In the genomic region with DNA sequence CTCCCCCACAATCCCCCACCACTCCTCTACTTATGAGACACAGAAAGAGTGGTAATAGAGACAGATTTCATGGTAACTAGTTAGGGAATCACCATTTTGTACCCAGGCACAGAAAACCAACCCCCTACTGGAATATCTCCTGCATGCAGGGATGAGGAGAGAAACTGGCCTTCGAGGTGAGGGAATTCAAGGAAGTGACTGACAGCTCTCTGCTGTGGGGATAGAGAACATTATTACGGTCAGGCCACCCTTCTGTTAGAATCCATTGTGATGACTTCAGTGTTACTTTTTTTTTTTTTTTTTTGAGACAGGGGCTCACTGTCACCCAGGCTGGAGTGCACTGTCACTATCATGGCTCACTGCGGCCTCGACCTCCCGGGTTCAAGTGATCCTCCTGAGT, we compare ENCODE assay signal across 1 cellular context.
TF ChIP-seq lines count a peak whose summit lies in the region.

No MANE protein-coding gene starts in this region.

TF ChIP-seq in HepG2, 621 proteins besides CTCF, POLR2A, EP300 and RAD21:
- TF ChIP-seq ZNF280D (CRISPR knock-in tag; IDR thresholded peaks at IDR 0.05) (no peak), ZNF280B (CRISPR knock-in tag; IDR thresholded peaks at IDR 0.05; ENCODE audit: borderline replicate concordance) (no peak), ZNF674 (CRISPR knock-in tag; IDR thresholded peaks at IDR 0.05; ENCODE audit: low read depth) (no peak), NONO (IDR thresholded peaks at IDR 0.05) (no peak), NONO (CRISPR knock-in tag; conservative IDR thresholded peaks at IDR 0.05) (no peak), ZNF503 (CRISPR knock-in tag; IDR thresholded peaks at IDR 0.05) (no peak), HOXA7 (CRISPR knock-in tag; IDR thresholded peaks at IDR 0.05) (no peak), ZNF235 (CRISPR knock-in tag; IDR thresholded peaks at IDR 0.05; ENCODE audit: borderline replicate concordance) (no peak), ZNF878 (CRISPR knock-in tag; IDR thresholded peaks at IDR 0.05) (no peak)
- TF ChIP-seq, protein P1, sequence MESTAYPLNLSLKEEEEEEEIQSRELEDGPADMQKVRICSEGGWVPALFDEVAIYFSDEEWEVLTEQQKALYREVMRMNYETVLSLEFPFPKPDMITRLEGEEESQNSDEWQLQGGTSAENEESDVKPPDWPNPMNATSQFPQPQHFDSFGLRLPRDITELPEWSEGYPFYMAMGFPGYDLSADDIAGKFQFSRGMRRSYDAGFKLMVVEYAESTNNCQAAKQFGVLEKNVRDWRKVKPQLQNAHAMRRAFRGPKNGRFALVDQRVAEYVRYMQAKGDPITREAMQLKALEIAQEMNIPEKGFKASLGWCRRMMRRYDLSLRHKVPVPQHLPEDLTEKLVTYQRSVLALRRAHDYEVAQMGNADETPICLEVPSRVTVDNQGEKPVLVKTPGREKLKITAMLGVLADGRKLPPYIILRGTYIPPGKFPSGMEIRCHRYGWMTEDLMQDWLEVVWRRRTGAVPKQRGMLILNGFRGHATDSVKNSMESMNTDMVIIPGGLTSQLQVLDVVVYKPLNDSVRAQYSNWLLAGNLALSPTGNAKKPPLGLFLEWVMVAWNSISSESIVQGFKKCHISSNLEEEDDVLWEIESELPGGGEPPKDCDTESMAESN (CRISPR knock-in tag; conservative IDR thresholded peaks at IDR 0.05) = no peak
TF ChIP-seq in HepG2: peak in this region for 0.
